In the genomic region with DNA sequence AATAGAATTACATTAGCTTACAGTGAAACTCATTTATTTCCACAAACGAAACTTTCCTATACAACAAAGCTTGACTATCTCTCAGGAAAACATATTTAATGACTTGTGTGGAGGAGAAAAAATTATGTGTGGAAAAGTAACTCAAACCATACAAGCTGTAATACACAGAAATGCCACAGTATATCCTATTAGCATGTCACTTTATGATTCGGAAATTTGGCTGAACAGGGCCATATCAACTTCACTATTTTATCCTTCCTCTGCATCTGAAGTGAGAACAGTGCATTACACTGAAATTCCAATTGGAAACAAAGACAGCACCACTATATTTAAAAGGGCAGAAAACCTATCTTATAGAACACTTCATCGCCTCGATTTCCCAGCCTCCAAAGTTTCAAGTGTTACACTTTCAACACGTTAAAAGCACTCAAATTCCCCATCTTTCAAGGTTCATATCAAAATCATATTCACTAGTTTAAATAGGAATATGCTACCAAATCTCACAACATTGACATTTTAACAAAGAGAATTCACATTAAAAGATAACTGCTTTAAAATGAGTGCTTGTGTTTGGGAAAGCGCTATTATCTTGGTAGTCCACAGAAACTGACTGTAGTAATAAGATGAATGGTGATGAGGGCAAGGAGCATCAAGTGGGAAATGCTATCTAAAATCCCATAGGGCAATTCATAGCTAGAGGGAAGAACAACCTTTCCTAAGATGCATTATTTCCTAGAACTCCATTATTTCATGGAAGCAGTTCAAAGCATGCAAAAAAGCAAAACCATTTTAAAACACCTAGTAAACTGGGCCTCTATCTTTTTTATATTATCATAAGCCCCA, we compare ENCODE assay signal across 1 cellular context.
TF ChIP-seq lines count a peak whose summit lies in the region.

No MANE protein-coding gene starts in this region.

TF ChIP-seq in HEK293, 187 proteins besides CTCF, POLR2A, EP300 and RAD21 (continued from another document):
- TF ChIP-seq, protein P1, sequence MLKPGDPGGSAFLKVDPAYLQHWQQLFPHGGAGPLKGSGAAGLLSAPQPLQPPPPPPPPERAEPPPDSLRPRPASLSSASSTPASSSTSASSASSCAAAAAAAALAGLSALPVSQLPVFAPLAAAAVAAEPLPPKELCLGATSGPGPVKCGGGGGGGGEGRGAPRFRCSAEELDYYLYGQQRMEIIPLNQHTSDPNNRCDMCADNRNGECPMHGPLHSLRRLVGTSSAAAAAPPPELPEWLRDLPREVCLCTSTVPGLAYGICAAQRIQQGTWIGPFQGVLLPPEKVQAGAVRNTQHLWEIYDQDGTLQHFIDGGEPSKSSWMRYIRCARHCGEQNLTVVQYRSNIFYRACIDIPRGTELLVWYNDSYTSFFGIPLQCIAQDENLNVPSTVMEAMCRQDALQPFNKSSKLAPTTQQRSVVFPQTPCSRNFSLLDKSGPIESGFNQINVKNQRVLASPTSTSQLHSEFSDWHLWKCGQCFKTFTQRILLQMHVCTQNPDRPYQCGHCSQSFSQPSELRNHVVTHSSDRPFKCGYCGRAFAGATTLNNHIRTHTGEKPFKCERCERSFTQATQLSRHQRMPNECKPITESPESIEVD (tag by site-specific recombination; IDR thresholded peaks at IDR 0.05) = peak; percentile 69
- TF ChIP-seq ZFP69B (tag by site-specific recombination; IDR thresholded peaks at IDR 0.05) (peak; percentile 49), IKZF3 (tag by site-specific recombination; IDR thresholded peaks at IDR 0.05) (peak; percentile 21)
TF ChIP-seq in HEK293: peak in this region for 10.
